ENCODE assay signal across 1 cellular context in the genomic region with DNA sequence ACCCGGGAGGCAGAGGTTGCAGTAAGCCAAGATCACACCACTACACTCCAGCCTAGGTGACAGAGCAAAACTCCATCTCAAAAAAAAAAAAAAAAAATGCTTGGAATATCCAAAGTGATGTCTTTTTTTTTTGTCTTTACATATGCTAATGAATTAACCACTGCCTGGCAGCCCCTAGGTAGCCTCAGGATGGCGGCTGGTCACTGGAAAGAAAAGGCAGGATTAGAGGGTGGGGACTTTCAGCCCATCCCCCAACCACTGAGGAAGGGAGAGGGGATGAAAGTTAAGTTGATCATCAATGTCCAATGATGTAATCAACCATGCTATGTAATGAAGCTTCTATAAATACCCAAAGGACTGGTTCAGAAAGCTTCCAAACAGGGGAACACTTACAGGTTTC.
TF ChIP-seq lines count a peak whose summit lies in the region.

No MANE protein-coding gene starts in this region.

TF ChIP-seq in GM23338, 12 proteins besides CTCF, POLR2A, EP300 and RAD21 (continued from another document):
- TF ChIP-seq CREB1 (CRISPR knock-in tag; IDR thresholded peaks at IDR 0.05; ENCODE audit: low read depth) (no peak), EZH2 (IDR thresholded peaks at IDR 0.05; ENCODE audit: low read depth, unreplicated experiment) (no peak)
